1 cellular context compared by ENCODE assay signal in genomic region chr16:9033125-9033830, GRCh38.
TF ChIP-seq lines count a peak whose summit lies in the region.

No MANE protein-coding gene starts in this region.

TF ChIP-seq in GM23338, 12 proteins besides CTCF, POLR2A, EP300 and RAD21 (continued from another document):
- TF ChIP-seq, protein P1, sequence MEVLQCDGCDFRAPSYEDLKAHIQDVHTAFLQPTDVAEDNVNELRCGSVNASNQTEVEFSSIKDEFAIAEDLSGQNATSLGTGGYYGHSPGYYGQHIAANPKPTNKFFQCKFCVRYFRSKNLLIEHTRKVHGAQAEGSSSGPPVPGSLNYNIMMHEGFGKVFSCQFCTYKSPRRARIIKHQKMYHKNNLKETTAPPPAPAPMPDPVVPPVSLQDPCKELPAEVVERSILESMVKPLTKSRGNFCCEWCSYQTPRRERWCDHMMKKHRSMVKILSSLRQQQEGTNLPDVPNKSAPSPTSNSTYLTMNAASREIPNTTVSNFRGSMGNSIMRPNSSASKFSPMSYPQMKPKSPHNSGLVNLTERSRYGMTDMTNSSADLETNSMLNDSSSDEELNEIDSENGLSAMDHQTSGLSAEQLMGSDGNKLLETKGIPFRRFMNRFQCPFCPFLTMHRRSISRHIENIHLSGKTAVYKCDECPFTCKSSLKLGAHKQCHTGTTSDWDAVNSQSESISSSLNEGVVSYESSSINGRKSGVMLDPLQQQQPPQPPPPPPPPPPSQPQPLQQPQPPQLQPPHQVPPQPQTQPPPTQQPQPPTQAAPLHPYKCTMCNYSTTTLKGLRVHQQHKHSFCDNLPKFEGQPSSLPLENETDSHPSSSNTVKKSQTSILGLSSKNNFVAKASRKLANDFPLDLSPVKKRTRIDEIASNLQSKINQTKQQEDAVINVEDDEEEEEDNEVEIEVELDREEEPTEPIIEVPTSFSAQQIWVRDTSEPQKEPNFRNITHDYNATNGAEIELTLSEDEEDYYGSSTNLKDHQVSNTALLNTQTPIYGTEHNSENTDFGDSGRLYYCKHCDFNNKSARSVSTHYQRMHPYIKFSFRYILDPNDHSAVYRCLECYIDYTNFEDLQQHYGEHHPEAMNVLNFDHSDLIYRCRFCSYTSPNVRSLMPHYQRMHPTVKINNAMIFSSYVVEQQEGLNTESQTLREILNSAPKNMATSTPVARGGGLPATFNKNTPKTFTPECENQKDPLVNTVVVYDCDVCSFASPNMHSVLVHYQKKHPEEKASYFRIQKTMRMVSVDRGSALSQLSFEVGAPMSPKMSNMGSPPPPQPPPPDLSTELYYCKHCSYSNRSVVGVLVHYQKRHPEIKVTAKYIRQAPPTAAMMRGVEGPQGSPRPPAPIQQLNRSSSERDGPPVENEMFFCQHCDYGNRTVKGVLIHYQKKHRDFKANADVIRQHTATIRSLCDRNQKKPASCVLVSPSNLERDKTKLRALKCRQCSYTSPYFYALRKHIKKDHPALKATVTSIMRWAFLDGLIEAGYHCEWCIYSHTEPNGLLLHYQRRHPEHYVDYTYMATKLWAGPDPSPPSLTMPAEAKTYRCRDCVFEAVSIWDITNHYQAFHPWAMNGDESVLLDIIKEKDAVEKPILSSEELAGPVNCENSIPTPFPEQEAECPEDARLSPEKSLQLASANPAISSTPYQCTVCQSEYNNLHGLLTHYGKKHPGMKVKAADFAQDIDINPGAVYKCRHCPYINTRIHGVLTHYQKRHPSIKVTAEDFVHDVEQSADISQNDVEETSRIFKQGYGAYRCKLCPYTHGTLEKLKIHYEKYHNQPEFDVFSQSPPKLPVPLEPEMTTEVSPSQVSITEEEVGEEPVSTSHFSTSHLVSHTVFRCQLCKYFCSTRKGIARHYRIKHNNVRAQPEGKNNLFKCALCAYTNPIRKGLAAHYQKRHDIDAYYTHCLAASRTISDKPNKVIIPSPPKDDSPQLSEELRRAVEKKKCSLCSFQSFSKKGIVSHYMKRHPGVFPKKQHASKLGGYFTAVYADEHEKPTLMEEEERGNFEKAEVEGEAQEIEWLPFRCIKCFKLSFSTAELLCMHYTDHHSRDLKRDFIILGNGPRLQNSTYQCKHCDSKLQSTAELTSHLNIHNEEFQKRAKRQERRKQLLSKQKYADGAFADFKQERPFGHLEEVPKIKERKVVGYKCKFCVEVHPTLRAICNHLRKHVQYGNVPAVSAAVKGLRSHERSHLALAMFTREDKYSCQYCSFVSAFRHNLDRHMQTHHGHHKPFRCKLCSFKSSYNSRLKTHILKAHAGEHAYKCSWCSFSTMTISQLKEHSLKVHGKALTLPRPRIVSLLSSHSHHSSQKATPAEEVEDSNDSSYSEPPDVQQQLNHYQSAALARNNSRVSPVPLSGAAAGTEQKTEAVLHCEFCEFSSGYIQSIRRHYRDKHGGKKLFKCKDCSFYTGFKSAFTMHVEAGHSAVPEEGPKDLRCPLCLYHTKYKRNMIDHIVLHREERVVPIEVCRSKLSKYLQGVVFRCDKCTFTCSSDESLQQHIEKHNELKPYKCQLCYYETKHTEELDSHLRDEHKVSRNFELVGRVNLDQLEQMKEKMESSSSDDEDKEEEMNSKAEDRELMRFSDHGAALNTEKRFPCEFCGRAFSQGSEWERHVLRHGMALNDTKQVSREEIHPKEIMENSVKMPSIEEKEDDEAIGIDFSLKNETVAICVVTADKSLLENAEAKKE (CRISPR knock-in tag; IDR thresholded peaks at IDR 0.05): no peak
TF ChIP-seq in GM23338: peak in this region for 0.
